Comparison of ENCODE assay signal across 1 cellular context in genomic region chr10:71213761-71214440, GRCh38.
A peak's percentile ranks its signal among the peaks of the same experiment; 100 is the strongest.
TF ChIP-seq lines count a peak whose summit lies in the region.

No MANE protein-coding gene starts in this region.

TF ChIP-seq in HEK293, 187 proteins besides CTCF, POLR2A, EP300 and RAD21 (continued from another document and continues in another):
- no peak for TF ChIP-seq ZNF155 (tag by site-specific recombination; IDR thresholded peaks at IDR 0.05)
- TF ChIP-seq BCL11B (tag by site-specific recombination; IDR thresholded peaks at IDR 0.05; ENCODE audit: low read depth), result no peak
- TF ChIP-seq SCRT2 (tag by site-specific recombination; IDR thresholded peaks at IDR 0.05), result no peak
- TF ChIP-seq ZNF121 (tag by site-specific recombination; IDR thresholded peaks at IDR 0.05), result no peak
- no peak for TF ChIP-seq KLF7 (tag by site-specific recombination; IDR thresholded peaks at IDR 0.05; ENCODE audit: borderline replicate concordance)
- peak; percentile 27 for TF ChIP-seq ZFHX2 (tag by site-specific recombination; conservative IDR thresholded peaks at IDR 0.05)
- TF ChIP-seq ZEB2 (tag by site-specific recombination; IDR thresholded peaks at IDR 0.05), result peak; percentile 94
- peak; percentile 64; the same call in 1 of the 2 replicates for TF ChIP-seq KLF9 (tag by site-specific recombination; IDR thresholded peaks at IDR 0.05; ENCODE audit: low read depth)
- no peak for TF ChIP-seq ZNF621 (tag by site-specific recombination; IDR thresholded peaks at IDR 0.05)
- TF ChIP-seq SETDB1 (IDR thresholded peaks at IDR 0.05; ENCODE audit: insufficient read length, low read length), result no peak
- peak; percentile 84 for TF ChIP-seq ZNF629 (tag by site-specific recombination; IDR thresholded peaks at IDR 0.05)
- no peak for TF ChIP-seq ZSCAN5A (tag by site-specific recombination; IDR thresholded peaks at IDR 0.05)
- TF ChIP-seq ZNF585B (tag by site-specific recombination; IDR thresholded peaks at IDR 0.05), result no peak
- TF ChIP-seq AEBP2 (tag by site-specific recombination; IDR thresholded peaks at IDR 0.05; ENCODE audit: borderline replicate concordance), result no peak
- TF ChIP-seq ZBTB20 (tag by site-specific recombination; IDR thresholded peaks at IDR 0.05), result peak; percentile 36; the same call in 1 of the 2 replicates
- TF ChIP-seq MYNN (tag by site-specific recombination; IDR thresholded peaks at IDR 0.05; ENCODE audit: borderline replicate concordance), result no peak
- TF ChIP-seq ZNF394 (tag by site-specific recombination; IDR thresholded peaks at IDR 0.05; ENCODE audit: borderline replicate concordance), result no peak
- TF ChIP-seq KLF16 (tag by site-specific recombination; IDR thresholded peaks at IDR 0.05), result peak; percentile 87
- TF ChIP-seq ZNF239 (tag by site-specific recombination; IDR thresholded peaks at IDR 0.05), result no peak
- no peak for TF ChIP-seq ZNF658 (tag by site-specific recombination; IDR thresholded peaks at IDR 0.05)
- peak; percentile 44; the same call in 1 of the 2 replicates for TF ChIP-seq FEZF1 (tag by site-specific recombination; IDR thresholded peaks at IDR 0.05)
- TF ChIP-seq ZFP3 (tag by site-specific recombination; IDR thresholded peaks at IDR 0.05; ENCODE audit: low read depth), result no peak
- no peak for TF ChIP-seq ZNF747 (tag by site-specific recombination; IDR thresholded peaks at IDR 0.05)
- TF ChIP-seq GLIS2 (tag by site-specific recombination; IDR thresholded peaks at IDR 0.05), result peak; percentile 78
- no peak for TF ChIP-seq ZNF133 (tag by site-specific recombination; IDR thresholded peaks at IDR 0.05)
- no peak for TF ChIP-seq ZNF416 (tag by site-specific recombination; IDR thresholded peaks at IDR 0.05)
- TF ChIP-seq ZNF335 (tag by site-specific recombination; conservative IDR thresholded peaks at IDR 0.05), result no peak; the same call in 1 of the 2 replicates
- TF ChIP-seq ZNF514 (tag by site-specific recombination; IDR thresholded peaks at IDR 0.05), result no peak
- no peak for TF ChIP-seq ZNF558 (tag by site-specific recombination; IDR thresholded peaks at IDR 0.05)
- no peak for TF ChIP-seq YY2 (tag by site-specific recombination; IDR thresholded peaks at IDR 0.05)
- peak; percentile 94 for TF ChIP-seq REST (tag by site-specific recombination; IDR thresholded peaks at IDR 0.05)
- peak; percentile 43; the same call in 1 of the 2 replicates for TF ChIP-seq EGR2 (tag by site-specific recombination; IDR thresholded peaks at IDR 0.05; ENCODE audit: low read depth)
- no peak for TF ChIP-seq TRIM28 (IDR thresholded peaks at IDR 0.05; ENCODE audit: borderline replicate concordance, low read length)
- TF ChIP-seq ZNF211 (tag by site-specific recombination; IDR thresholded peaks at IDR 0.05; ENCODE audit: low read depth), result no peak
- peak; percentile 87; the same call in 1 of the 2 replicates for TF ChIP-seq KLF17 (tag by site-specific recombination; IDR thresholded peaks at IDR 0.05)
- TF ChIP-seq GLI4 (tag by site-specific recombination; IDR thresholded peaks at IDR 0.05), result no peak
- TF ChIP-seq ZNF138 (tag by site-specific recombination; IDR thresholded peaks at IDR 0.05; ENCODE audit: borderline replicate concordance), result no peak
- TF ChIP-seq ZNF140 (tag by site-specific recombination; IDR thresholded peaks at IDR 0.05), result no peak
- peak; percentile 97 for TF ChIP-seq GLIS1 (tag by site-specific recombination; IDR thresholded peaks at IDR 0.05)
- no peak for TF ChIP-seq ZNF391 (tag by site-specific recombination; IDR thresholded peaks at IDR 0.05; ENCODE audit: borderline replicate concordance, low read depth)
- peak; percentile 72 for TF ChIP-seq PATZ1 (tag by site-specific recombination; IDR thresholded peaks at IDR 0.05)
- no peak for TF ChIP-seq SCRT1 (tag by site-specific recombination; IDR thresholded peaks at IDR 0.05; ENCODE audit: borderline replicate concordance)
- TF ChIP-seq ZNF596 (tag by site-specific recombination; IDR thresholded peaks at IDR 0.05), result no peak
- peak; percentile 75 for TF ChIP-seq WT1 (tag by site-specific recombination; IDR thresholded peaks at IDR 0.05)
- no peak for TF ChIP-seq ZBTB48 (tag by site-specific recombination; IDR thresholded peaks at IDR 0.05)
- peak; percentile 81 for TF ChIP-seq ZNF639 (tag by site-specific recombination; IDR thresholded peaks at IDR 0.05)
- no peak for TF ChIP-seq ZNF423 (tag by site-specific recombination; IDR thresholded peaks at IDR 0.05)
- TF ChIP-seq ZNF549 (tag by site-specific recombination; IDR thresholded peaks at IDR 0.05), result no peak
- TF ChIP-seq ZNF426 (tag by site-specific recombination; IDR thresholded peaks at IDR 0.05), result no peak
- peak; percentile 28; the same call in 1 of the 2 replicates for TF ChIP-seq ZBTB7A (tag by site-specific recombination; IDR thresholded peaks at IDR 0.05; ENCODE audit: low read depth)
- no peak for TF ChIP-seq ZNF169 (tag by site-specific recombination; IDR thresholded peaks at IDR 0.05)
- TF ChIP-seq ZNF10 (tag by site-specific recombination; IDR thresholded peaks at IDR 0.05), result peak; percentile 58; the same call in 1 of the 2 replicates
- TF ChIP-seq ZSCAN23 (tag by site-specific recombination; IDR thresholded peaks at IDR 0.05), result no peak
- TF ChIP-seq ZNF248 (tag by site-specific recombination; IDR thresholded peaks at IDR 0.05), result no peak
- peak; percentile 21; the same call in 1 of the 2 replicates for TF ChIP-seq ZBTB21 (tag by site-specific recombination; IDR thresholded peaks at IDR 0.05)
- peak; percentile 61 for TF ChIP-seq ZNF561 (tag by site-specific recombination; IDR thresholded peaks at IDR 0.05; ENCODE audit: borderline replicate concordance)
- TF ChIP-seq ZNF664 (tag by site-specific recombination; IDR thresholded peaks at IDR 0.05), result no peak
- TF ChIP-seq ZNF266 (tag by site-specific recombination; IDR thresholded peaks at IDR 0.05; ENCODE audit: low read depth), result no peak
- peak; percentile 95 for TF ChIP-seq ZNF24 (tag by site-specific recombination; IDR thresholded peaks at IDR 0.05)
- TF ChIP-seq ZNF692 (tag by site-specific recombination; IDR thresholded peaks at IDR 0.05), result peak; percentile 49
- TF ChIP-seq ZNF768 (tag by site-specific recombination; IDR thresholded peaks at IDR 0.05), result no peak
- no peak for TF ChIP-seq ZNF26 (tag by site-specific recombination; IDR thresholded peaks at IDR 0.05)
- no peak for TF ChIP-seq ZNF16 (tag by site-specific recombination; IDR thresholded peaks at IDR 0.05; ENCODE audit: low read depth)
